Comparison of ENCODE assay signal across 7 cellular contexts in the genomic region with DNA sequence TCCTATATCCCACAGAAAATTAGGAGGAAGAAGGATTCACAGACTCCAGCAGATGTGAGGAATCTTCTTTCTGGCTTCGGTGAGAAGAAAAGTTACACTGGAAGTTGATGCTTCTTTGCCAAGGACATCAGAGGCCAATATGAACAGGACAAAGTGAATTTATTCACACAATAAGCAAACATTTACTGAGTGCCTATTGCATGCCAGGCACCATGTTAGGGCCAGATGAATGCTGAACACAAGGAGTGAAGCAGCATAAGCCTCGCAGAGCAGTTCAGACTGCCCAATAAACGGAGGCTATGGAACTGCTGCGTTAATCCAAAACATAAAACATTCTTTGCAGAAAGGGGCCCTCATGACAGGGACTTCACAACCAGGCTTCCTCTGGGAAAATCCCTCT.
"Had no signal": no experiment of that assay in that cellular context is flagged by ENCODE, and none has a peak within 500 bp of the region (broad histone marks: within the 10 kb centered on the region; RNA-seq: fewer than 3 reads in every experiment).

No MANE protein-coding gene starts in this region.

- ATAC-seq: HCT116 had no signal

- H3K27ac Mint-ChIP-seq: HFFc6, IgD-negative memory B cell had no signal

- DNase-seq: GM23248, GOT3, H7, HFFc6, KBM-7 had no signal

- H3K4me1 Mint-ChIP-seq: IgD-negative memory B cell had no signal

- H3K36me3 Mint-ChIP-seq: IgD-negative memory B cell had no signal

- H3K4me3 Mint-ChIP-seq: HFFc6, IgD-negative memory B cell had no signal
